ENCODE assay signal across 15 cellular contexts in genomic region chr11:119486691-119487259, GRCh38.
"Had no signal": no experiment of that assay in that cellular context is flagged by ENCODE, and none has a peak within 500 bp of the region (broad histone marks: within the 10 kb centered on the region; RNA-seq: fewer than 3 reads in every experiment).

No MANE protein-coding gene starts in this region.

- DNase-seq: activated CD4-positive, alpha-beta T cell treated with anti-CD3 and anti-CD28 coated beads, Interleukin-2, amount 50 U/mL, for 48 hours; amniotic stem cell; central memory CD4-positive, alpha-beta T cell; effector memory CD4-positive, alpha-beta T cell; foreskin keratinocyte; lower lobe of right lung; midbrain; spleen; T-cell; T-helper 9 cell had no signal

- H3K27ac ChIP-seq: foreskin keratinocyte, lower lobe of right lung, right lobe of liver, SK-N-MC, spleen, thoracic aorta, uterus had no signal

- H3K27me3 ChIP-seq: right lobe of liver, uterus had no signal

- ATAC-seq: foreskin keratinocyte; lower lobe of right lung; stimulated activated naive CD8-positive, alpha-beta T cell treated with anti-CD3 and anti-CD28 coated beads, Interleukin-15, amount 100 ng/mL, for 72 hours; T-cell had no signal

- H3K4me3 ChIP-seq: lower lobe of right lung, right lobe of liver, SK-N-MC, spleen, thoracic aorta, uterus had no signal

- H3K36me3 ChIP-seq: lower lobe of right lung, right lobe of liver, spleen, thoracic aorta, uterus had no signal

- H3K9me3 ChIP-seq: lower lobe of right lung, right lobe of liver, spleen, thoracic aorta, uterus had no signal

- H3K4me1 ChIP-seq: foreskin keratinocyte, lower lobe of right lung, right lobe of liver, uterus had no signal
